ENCODE assay signal across 4 cellular contexts in the genomic region with DNA sequence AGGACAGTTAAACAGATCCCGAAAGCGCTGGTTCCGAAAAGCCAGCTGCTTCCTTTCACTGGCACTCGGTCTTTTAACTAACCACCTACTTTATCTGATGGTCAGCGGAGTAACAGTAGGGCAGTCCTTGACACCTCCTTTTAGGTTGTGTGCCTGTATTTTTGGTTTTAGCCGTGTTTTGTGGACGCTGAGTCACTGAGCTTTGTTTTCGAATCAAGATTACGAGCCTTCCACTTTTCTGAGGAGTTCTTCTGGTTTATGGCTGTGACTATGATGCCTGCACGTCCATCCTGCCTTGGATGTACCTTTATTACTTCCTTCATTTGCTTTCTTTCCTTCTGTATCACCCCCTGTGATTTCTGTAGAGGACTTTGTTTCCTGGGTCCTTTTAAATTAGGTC. TPM values are rescaled to one million over a fixed set of nuclear protein-coding genes. Genes with fewer than 3 reads are reported as not detected.
"Had no signal": no experiment of that assay in that cellular context is flagged by ENCODE, and none has a peak within 500 bp of the region (broad histone marks: within the 10 kb centered on the region; RNA-seq: fewer than 3 reads in every experiment).

No MANE protein-coding gene starts in this region.

RNA-seq across cellular contexts. Expression of a gene that starts 31.6 kb away (rescaled TPM):
- total RNA-seq: SJSA1 had no signal

RNA-seq across cellular contexts. Expression of a gene that starts 31.7 kb away (rescaled TPM):
- total RNA-seq: HT-29, MCF 10A, Right ventricle myocardium superior, SJSA1 had no signal

RNA-seq across cellular contexts. Expression of a gene that starts 47.3 kb away (rescaled TPM):
- total RNA-seq: SJSA1 had no signal

RNA-seq across cellular contexts. Expression of a gene that starts 47.4 kb away (rescaled TPM):
- total RNA-seq: SJSA1 had no signal
